ENCODE assay signal across 11 cellular contexts in the genomic region with DNA sequence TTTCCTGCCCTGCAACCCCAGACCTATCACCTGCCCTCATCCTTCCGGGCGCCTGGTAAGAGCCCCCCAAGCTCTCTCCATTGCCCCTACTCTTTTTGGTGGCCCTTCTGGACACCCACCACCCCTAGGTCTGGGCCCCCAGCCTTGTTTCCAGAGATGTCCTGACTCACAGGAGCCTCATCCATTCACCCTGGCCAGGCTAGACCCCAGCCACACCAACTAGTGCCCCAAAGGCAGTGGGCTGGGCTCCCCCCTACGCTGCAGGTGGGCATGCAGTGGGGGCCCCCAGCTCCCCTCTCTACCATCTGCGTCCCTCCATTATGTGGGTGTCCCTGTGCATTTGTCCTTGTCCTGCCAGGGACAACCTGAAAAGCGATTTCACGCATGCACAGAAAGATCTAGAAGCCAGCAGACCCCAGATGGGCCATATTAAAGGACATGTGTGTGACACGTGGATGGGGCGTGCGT. TPM values are rescaled to one million over a fixed set of nuclear protein-coding genes. Genes with fewer than 3 reads are reported as not detected.
DNase-seq lines count a peak whose midpoint lies in the region; ATAC-seq and TF ChIP-seq lines count a peak whose summit lies in the region.
"Had no signal": no experiment of that assay in that cellular context is flagged by ENCODE, and none has a peak within 500 bp of the region (broad histone marks: within the 10 kb centered on the region; RNA-seq: fewer than 3 reads in every experiment).

No MANE protein-coding gene starts in this region.

- 94% methylated on average over 9 of the region's 9 CpGs for WGBS in hepatocyte (ENCODE audit: low lambda C conversion rate, missing lambda C conversion rate)

- H3K4me3 Mint-ChIP-seq in Caco-2 (ENCODE audit: unreplicated experiment): no peak overlapping the region
- H3K4me3 Mint-ChIP-seq in activated T-helper 17 cell treated with anti-CD3 and anti-CD28 coated beads, Interleukin-2, amount 50 U/mL, for 72 hours: peak overlapping the region; percentile 33

- DNase-seq in Caco-2 (no peak), hepatocyte (ENCODE audit: low spot score) (no peak), gastrocnemius medialis (no peak), NOMO-1 treated with DMSO at 0.1 percent for 48 hours (lab: John Stamatoyannopoulos, UW; ENCODE audit: unreplicated experiment) (no peak), D341Med (ENCODE audit: low spot score) (no peak)
- DNase-seq: NCI-H1048, T-helper 1 cell had no signal

- H3K4me3 ChIP-seq in Caco-2 (ENCODE audit: low read depth, low read length) (no peak overlapping the region), hepatocyte (no peak overlapping the region), gastrocnemius medialis (peak overlapping the region; percentile 9 to 49 (median 41))

- peak overlapping the region; percentile 5 for H3K27ac Mint-ChIP-seq in Caco-2 (ENCODE audit: unreplicated experiment)
- H3K27ac Mint-ChIP-seq in activated T-helper 17 cell treated with anti-CD3 and anti-CD28 coated beads, Interleukin-2, amount 50 U/mL, for 72 hours: no peak overlapping the region

- H3K9me3 Mint-ChIP-seq in Caco-2 (ENCODE audit: unreplicated experiment): peaks cover 8% of the 10 kb centered on the region
- H3K9me3 Mint-ChIP-seq in activated T-helper 17 cell treated with anti-CD3 and anti-CD28 coated beads, Interleukin-2, amount 50 U/mL, for 72 hours: no peaks in the 10 kb centered on the region

- H3K36me3 ChIP-seq in Caco-2 (ENCODE audit: control insufficient read depth, insufficient read depth, low read length) (no peaks in the 10 kb centered on the region), hepatocyte (replicated peaks; ENCODE audit: insufficient read depth, low read depth) (no peaks in the 10 kb centered on the region), gastrocnemius medialis (no peaks in the 10 kb centered on the region)

- H3K9me3 ChIP-seq in Caco-2 (no peaks in the 10 kb centered on the region), hepatocyte (ENCODE audit: low read depth) (no peaks in the 10 kb centered on the region), gastrocnemius medialis (no peaks in the 10 kb centered on the region)

- H3K36me3 Mint-ChIP-seq in Caco-2 (ENCODE audit: insufficient read depth, unreplicated experiment): peaks cover 6% of the 10 kb centered on the region
- no peaks in the 10 kb centered on the region for H3K36me3 Mint-ChIP-seq in activated T-helper 17 cell treated with anti-CD3 and anti-CD28 coated beads, Interleukin-2, amount 50 U/mL, for 72 hours (ENCODE audit: low read depth)

- H4K20me1 ChIP-seq in hepatocyte (ENCODE audit: insufficient read depth, poor library complexity, severe bottlenecking): no peaks in the 10 kb centered on the region

- H3K4me1 ChIP-seq in Caco-2 (peaks cover 54% of the 10 kb centered on the region), hepatocyte (ENCODE audit: insufficient read depth) (peaks cover 78% of the 10 kb centered on the region), gastrocnemius medialis (no peaks in the 10 kb centered on the region)

- CTCF ChIA-PET in Caco-2 (lab: Charles Lee): no interaction called here

- no peak for TF ChIP-seq POLR2A in gastrocnemius medialis (IDR thresholded peaks at IDR 0.05)

- H3K27me3 ChIP-seq in Caco-2 (replicated peaks; ENCODE audit: control insufficient read depth, insufficient read depth, low read length): no peaks in the 10 kb centered on the region
- H3K27me3 ChIP-seq in hepatocyte: no peaks in the 10 kb centered on the region
- H3K27me3 ChIP-seq in gastrocnemius medialis: peaks cover 36 to 59% (median 39%) of the 10 kb centered on the region in 3 donors

- no TSS peak for BruUV-seq in Caco-2 (replicated peaks; lab: Mats Ljungman, UMichigan)

- H2AFZ ChIP-seq in hepatocyte: no peak overlapping the region

- H3K4me1 Mint-ChIP-seq in Caco-2 (ENCODE audit: low read depth, unreplicated experiment): peaks cover 28% of the 10 kb centered on the region
- H3K4me1 Mint-ChIP-seq in activated T-helper 17 cell treated with anti-CD3 and anti-CD28 coated beads, Interleukin-2, amount 50 U/mL, for 72 hours: no peaks in the 10 kb centered on the region

- intact Hi-C loops in Caco-2 (cut with micrococcal nuclease; ENCODE audit: unreplicated experiment) (no loop called here), gastrocnemius medialis (cut with DNase I; ENCODE audit: low total_unique reads) (no loop called here)

- peak overlapping the region; percentile 76 for H3K4me2 ChIP-seq in hepatocyte

- POLR2A ChIA-PET in Caco-2 (lab: Charles Lee): no interaction called here

- ATAC-seq in activated T-helper 17 cell treated with anti-CD3 and anti-CD28 coated beads, Interleukin-2, amount 50 U/mL, for 72 hours (replicated peaks): no peak
- ATAC-seq in gastrocnemius medialis (no peak), GM18519 (IDR thresholded peaks at IDR 0.05; ENCODE audit: low FRiP score, unreplicated experiment) (no peak), HG02610 (IDR thresholded peaks at IDR 0.05; ENCODE audit: unreplicated experiment) (no peak)

- in situ Hi-C loops in gastrocnemius medialis (cut with MboI; ENCODE audit: low sequenced_read_pairs in 4 of 4): no loop called here

- no peak for TF ChIP-seq CTCF in Caco-2 (IDR thresholded peaks at IDR 0.05; ENCODE audit: insufficient read depth in 1 of 2, low read depth in 1 of 2, low read length in 1 of 2, severe bottlenecking in 1 of 2, unreplicated experiment in 1 of 2)
- no peak for TF ChIP-seq CTCF in hepatocyte (IDR thresholded peaks at IDR 0.05; ENCODE audit: poor library complexity)
- no peak for TF ChIP-seq CTCF in gastrocnemius medialis (IDR thresholded peaks at IDR 0.05 in 4 of 5, conservative IDR thresholded peaks at IDR 0.05 in 1 of 5)

- H3K27ac ChIP-seq in hepatocyte (no peak overlapping the region), gastrocnemius medialis (peak overlapping the region; percentile 73 to 77 (median 76))

- H3K9me2 ChIP-seq in hepatocyte (replicated peaks; ENCODE audit: insufficient read depth): no peaks in the 10 kb centered on the region

- no peaks in the 10 kb centered on the region for H3K79me2 ChIP-seq in hepatocyte

- H3K27me3 Mint-ChIP-seq in Caco-2 (ENCODE audit: insufficient read depth, unreplicated experiment): no peaks in the 10 kb centered on the region
- peaks cover 16% of the 10 kb centered on the region for H3K27me3 Mint-ChIP-seq in activated T-helper 17 cell treated with anti-CD3 and anti-CD28 coated beads, Interleukin-2, amount 50 U/mL, for 72 hours

RNA-seq across cellular contexts. Expression of a gene that starts 1.4 kb away (rescaled TPM):
- total RNA-seq in Caco-2 (2022) (0.14 TPM in 1 of 2 replicates, not detected in the other), hepatocyte (6.5 TPM in 2 replicates), gastrocnemius medialis (1 to 10 TPM; 1.8 to 6.7 (median 4.7) TPM)
- not detected for total RNA-seq in activated T-helper 17 cell treated with anti-CD3 and anti-CD28 coated beads, Interleukin-2, amount 50 U/mL, for 72 hours
- 7.5 and 12.1 TPM in 2 replicates for polyA plus RNA-seq in hepatocyte

RNA-seq across cellular contexts. Expression of a gene that starts 30.9 kb away (rescaled TPM):
- not detected in 2 replicates for total RNA-seq in Caco-2 (2022)
- total RNA-seq in activated T-helper 17 cell treated with anti-CD3 and anti-CD28 coated beads, Interleukin-2, amount 50 U/mL, for 72 hours: not detected
- 0.32 TPM in 1 of 2 replicates, not detected in the other for total RNA-seq in hepatocyte
- not detected in 2 replicates for polyA plus RNA-seq in hepatocyte
- not detected for total RNA-seq in gastrocnemius medialis
- total RNA-seq: left colon had no signal

RNA-seq across cellular contexts. Expression of a gene that starts 37.1 kb away (rescaled TPM):
- total RNA-seq in Caco-2 (2022): 59.5 and 63.6 TPM in 2 replicates
- 10 to 100 TPM; 12.8 to 15.9 TPM for total RNA-seq in activated T-helper 17 cell treated with anti-CD3 and anti-CD28 coated beads, Interleukin-2, amount 50 U/mL, for 72 hours
- 12.9 and 16.6 TPM in 2 replicates for total RNA-seq in hepatocyte
- 18.8 and 21.3 TPM in 2 replicates for polyA plus RNA-seq in hepatocyte
- total RNA-seq in gastrocnemius medialis: 1 to 10 TPM; 1.4 to 4.1 (median 3.3) TPM

Comparison
In these comparisons a context has a peak if more than half of its experiments do, and no peak if none do; other contexts are left out.
1. H3K4me3 ChIP-seq: peak in gastrocnemius medialis (4 of 4); none in Caco-2 (single experiment) and hepatocyte (single experiment).